In the genomic region with DNA sequence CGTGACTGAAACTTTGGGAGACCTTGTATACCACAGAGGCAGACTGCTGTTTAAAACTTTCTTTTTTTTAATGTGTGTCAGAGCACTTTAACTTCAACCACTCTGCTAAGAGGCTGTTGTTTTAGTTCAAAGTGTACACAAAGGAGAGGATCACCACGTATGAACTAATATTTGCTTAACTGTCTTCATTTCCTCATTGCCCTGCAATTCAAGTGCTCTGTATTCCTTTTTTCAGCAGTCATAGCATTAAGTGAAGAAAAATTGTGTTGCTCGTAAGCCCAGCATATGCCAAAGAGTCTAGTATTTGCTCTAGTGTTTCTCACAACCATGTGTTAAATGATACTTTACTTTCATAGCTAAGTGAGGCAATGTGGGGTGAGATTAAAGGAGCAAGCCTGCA, we compare ENCODE assay signal across 1 cellular context.
TF ChIP-seq lines count a peak whose summit lies in the region.

No MANE protein-coding gene starts in this region.

TF ChIP-seq in HepG2, 621 proteins besides CTCF, POLR2A, EP300 and RAD21 (continued from another document and continues in another):
- TF ChIP-seq, protein P1, sequence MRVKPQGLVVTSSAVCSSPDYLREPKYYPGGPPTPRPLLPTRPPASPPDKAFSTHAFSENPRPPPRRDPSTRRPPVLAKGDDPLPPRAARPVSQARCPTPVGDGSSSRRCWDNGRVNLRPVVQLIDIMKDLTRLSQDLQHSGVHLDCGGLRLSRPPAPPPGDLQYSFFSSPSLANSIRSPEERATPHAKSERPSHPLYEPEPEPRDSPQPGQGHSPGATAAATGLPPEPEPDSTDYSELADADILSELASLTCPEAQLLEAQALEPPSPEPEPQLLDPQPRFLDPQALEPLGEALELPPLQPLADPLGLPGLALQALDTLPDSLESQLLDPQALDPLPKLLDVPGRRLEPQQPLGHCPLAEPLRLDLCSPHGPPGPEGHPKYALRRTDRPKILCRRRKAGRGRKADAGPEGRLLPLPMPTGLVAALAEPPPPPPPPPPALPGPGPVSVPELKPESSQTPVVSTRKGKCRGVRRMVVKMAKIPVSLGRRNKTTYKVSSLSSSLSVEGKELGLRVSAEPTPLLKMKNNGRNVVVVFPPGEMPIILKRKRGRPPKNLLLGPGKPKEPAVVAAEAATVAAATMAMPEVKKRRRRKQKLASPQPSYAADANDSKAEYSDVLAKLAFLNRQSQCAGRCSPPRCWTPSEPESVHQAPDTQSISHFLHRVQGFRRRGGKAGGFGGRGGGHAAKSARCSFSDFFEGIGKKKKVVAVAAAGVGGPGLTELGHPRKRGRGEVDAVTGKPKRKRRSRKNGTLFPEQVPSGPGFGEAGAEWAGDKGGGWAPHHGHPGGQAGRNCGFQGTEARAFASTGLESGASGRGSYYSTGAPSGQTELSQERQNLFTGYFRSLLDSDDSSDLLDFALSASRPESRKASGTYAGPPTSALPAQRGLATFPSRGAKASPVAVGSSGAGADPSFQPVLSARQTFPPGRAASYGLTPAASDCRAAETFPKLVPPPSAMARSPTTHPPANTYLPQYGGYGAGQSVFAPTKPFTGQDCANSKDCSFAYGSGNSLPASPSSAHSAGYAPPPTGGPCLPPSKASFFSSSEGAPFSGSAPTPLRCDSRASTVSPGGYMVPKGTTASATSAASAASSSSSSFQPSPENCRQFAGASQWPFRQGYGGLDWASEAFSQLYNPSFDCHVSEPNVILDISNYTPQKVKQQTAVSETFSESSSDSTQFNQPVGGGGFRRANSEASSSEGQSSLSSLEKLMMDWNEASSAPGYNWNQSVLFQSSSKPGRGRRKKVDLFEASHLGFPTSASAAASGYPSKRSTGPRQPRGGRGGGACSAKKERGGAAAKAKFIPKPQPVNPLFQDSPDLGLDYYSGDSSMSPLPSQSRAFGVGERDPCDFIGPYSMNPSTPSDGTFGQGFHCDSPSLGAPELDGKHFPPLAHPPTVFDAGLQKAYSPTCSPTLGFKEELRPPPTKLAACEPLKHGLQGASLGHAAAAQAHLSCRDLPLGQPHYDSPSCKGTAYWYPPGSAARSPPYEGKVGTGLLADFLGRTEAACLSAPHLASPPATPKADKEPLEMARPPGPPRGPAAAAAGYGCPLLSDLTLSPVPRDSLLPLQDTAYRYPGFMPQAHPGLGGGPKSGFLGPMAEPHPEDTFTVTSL (CRISPR knock-in tag; IDR thresholded peaks at IDR 0.05; ENCODE audit: borderline replicate concordance): peak; percentile 69; the same call in 1 of the 2 replicates
- TF ChIP-seq, protein P2, sequence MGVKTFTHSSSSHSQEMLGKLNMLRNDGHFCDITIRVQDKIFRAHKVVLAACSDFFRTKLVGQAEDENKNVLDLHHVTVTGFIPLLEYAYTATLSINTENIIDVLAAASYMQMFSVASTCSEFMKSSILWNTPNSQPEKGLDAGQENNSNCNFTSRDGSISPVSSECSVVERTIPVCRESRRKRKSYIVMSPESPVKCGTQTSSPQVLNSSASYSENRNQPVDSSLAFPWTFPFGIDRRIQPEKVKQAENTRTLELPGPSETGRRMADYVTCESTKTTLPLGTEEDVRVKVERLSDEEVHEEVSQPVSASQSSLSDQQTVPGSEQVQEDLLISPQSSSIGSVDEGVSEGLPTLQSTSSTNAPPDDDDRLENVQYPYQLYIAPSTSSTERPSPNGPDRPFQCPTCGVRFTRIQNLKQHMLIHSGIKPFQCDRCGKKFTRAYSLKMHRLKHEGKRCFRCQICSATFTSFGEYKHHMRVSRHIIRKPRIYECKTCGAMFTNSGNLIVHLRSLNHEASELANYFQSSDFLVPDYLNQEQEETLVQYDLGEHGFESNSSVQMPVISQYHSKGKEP (CRISPR knock-in tag; IDR thresholded peaks at IDR 0.05): no peak
- TF ChIP-seq SAP130 (CRISPR knock-in tag; IDR thresholded peaks at IDR 0.05; ENCODE audit: low read depth): 0 out of 2 replicates have a peak, but pooled peaks have one; percentile 19
- TF ChIP-seq, protein P3, sequence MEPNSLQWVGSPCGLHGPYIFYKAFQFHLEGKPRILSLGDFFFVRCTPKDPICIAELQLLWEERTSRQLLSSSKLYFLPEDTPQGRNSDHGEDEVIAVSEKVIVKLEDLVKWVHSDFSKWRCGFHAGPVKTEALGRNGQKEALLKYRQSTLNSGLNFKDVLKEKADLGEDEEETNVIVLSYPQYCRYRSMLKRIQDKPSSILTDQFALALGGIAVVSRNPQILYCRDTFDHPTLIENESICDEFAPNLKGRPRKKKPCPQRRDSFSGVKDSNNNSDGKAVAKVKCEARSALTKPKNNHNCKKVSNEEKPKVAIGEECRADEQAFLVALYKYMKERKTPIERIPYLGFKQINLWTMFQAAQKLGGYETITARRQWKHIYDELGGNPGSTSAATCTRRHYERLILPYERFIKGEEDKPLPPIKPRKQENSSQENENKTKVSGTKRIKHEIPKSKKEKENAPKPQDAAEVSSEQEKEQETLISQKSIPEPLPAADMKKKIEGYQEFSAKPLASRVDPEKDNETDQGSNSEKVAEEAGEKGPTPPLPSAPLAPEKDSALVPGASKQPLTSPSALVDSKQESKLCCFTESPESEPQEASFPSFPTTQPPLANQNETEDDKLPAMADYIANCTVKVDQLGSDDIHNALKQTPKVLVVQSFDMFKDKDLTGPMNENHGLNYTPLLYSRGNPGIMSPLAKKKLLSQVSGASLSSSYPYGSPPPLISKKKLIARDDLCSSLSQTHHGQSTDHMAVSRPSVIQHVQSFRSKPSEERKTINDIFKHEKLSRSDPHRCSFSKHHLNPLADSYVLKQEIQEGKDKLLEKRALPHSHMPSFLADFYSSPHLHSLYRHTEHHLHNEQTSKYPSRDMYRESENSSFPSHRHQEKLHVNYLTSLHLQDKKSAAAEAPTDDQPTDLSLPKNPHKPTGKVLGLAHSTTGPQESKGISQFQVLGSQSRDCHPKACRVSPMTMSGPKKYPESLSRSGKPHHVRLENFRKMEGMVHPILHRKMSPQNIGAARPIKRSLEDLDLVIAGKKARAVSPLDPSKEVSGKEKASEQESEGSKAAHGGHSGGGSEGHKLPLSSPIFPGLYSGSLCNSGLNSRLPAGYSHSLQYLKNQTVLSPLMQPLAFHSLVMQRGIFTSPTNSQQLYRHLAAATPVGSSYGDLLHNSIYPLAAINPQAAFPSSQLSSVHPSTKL (CRISPR knock-in tag; IDR thresholded peaks at IDR 0.05): peak; percentile 66
- TF ChIP-seq TCF7 (IDR thresholded peaks at IDR 0.05; ENCODE audit: low read depth): 0 out of 2 replicates have a peak, but pooled peaks have one; percentile 5
- no peak for TF ChIP-seq FOXP1 (IDR thresholded peaks at IDR 0.05)
- peak; percentile 41; the same call in 1 of the 2 replicates for TF ChIP-seq FOXP1 (CRISPR knock-in tag; IDR thresholded peaks at IDR 0.05)
- 0 out of 2 replicates have a peak, but pooled peaks have one; percentile 24 for TF ChIP-seq CREM (IDR thresholded peaks at IDR 0.05)
- no peak for TF ChIP-seq CREM (CRISPR knock-in tag; IDR thresholded peaks at IDR 0.05)
- TF ChIP-seq, protein P4, sequence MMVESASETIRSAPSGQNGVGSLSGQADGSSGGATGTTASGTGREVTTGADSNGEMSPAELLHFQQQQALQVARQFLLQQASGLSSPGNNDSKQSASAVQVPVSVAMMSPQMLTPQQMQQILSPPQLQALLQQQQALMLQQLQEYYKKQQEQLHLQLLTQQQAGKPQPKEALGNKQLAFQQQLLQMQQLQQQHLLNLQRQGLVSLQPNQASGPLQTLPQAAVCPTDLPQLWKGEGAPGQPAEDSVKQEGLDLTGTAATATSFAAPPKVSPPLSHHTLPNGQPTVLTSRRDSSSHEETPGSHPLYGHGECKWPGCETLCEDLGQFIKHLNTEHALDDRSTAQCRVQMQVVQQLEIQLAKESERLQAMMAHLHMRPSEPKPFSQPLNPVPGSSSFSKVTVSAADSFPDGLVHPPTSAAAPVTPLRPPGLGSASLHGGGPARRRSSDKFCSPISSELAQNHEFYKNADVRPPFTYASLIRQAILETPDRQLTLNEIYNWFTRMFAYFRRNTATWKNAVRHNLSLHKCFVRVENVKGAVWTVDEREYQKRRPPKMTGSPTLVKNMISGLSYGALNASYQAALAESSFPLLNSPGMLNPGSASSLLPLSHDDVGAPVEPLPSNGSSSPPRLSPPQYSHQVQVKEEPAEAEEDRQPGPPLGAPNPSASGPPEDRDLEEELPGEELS (CRISPR knock-in tag; IDR thresholded peaks at IDR 0.05): no peak
- TF ChIP-seq CCDC6 (CRISPR knock-in tag; IDR thresholded peaks at IDR 0.05): no peak
- no peak for TF ChIP-seq ZNF850 (CRISPR knock-in tag; conservative IDR thresholded peaks at IDR 0.05)
- TF ChIP-seq, protein P5, sequence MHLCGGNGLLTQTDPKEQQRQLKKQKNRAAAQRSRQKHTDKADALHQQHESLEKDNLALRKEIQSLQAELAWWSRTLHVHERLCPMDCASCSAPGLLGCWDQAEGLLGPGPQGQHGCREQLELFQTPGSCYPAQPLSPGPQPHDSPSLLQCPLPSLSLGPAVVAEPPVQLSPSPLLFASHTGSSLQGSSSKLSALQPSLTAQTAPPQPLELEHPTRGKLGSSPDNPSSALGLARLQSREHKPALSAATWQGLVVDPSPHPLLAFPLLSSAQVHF (CRISPR knock-in tag; IDR thresholded peaks at IDR 0.05): no peak
- TF ChIP-seq ZNF562 (CRISPR knock-in tag; IDR thresholded peaks at IDR 0.05; ENCODE audit: borderline replicate concordance): no peak
- TF ChIP-seq, protein P6, sequence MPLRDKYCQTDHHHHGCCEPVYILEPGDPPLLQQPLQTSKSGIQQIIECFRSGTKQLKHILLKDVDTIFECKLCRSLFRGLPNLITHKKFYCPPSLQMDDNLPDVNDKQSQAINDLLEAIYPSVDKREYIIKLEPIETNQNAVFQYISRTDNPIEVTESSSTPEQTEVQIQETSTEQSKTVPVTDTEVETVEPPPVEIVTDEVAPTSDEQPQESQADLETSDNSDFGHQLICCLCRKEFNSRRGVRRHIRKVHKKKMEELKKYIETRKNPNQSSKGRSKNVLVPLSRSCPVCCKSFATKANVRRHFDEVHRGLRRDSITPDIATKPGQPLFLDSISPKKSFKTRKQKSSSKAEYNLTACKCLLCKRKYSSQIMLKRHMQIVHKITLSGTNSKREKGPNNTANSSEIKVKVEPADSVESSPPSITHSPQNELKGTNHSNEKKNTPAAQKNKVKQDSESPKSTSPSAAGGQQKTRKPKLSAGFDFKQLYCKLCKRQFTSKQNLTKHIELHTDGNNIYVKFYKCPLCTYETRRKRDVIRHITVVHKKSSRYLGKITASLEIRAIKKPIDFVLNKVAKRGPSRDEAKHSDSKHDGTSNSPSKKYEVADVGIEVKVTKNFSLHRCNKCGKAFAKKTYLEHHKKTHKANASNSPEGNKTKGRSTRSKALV (CRISPR knock-in tag; IDR thresholded peaks at IDR 0.05): no peak
- TF ChIP-seq, protein P7, sequence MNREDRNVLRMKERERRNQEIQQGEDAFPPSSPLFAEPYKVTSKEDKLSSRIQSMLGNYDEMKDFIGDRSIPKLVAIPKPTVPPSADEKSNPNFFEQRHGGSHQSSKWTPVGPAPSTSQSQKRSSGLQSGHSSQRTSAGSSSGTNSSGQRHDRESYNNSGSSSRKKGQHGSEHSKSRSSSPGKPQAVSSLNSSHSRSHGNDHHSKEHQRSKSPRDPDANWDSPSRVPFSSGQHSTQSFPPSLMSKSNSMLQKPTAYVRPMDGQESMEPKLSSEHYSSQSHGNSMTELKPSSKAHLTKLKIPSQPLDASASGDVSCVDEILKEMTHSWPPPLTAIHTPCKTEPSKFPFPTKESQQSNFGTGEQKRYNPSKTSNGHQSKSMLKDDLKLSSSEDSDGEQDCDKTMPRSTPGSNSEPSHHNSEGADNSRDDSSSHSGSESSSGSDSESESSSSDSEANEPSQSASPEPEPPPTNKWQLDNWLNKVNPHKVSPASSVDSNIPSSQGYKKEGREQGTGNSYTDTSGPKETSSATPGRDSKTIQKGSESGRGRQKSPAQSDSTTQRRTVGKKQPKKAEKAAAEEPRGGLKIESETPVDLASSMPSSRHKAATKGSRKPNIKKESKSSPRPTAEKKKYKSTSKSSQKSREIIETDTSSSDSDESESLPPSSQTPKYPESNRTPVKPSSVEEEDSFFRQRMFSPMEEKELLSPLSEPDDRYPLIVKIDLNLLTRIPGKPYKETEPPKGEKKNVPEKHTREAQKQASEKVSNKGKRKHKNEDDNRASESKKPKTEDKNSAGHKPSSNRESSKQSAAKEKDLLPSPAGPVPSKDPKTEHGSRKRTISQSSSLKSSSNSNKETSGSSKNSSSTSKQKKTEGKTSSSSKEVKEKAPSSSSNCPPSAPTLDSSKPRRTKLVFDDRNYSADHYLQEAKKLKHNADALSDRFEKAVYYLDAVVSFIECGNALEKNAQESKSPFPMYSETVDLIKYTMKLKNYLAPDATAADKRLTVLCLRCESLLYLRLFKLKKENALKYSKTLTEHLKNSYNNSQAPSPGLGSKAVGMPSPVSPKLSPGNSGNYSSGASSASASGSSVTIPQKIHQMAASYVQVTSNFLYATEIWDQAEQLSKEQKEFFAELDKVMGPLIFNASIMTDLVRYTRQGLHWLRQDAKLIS (CRISPR knock-in tag; IDR thresholded peaks at IDR 0.05): no peak
- no peak for TF ChIP-seq NR2F1 (CRISPR knock-in tag; IDR thresholded peaks at IDR 0.05)
- no peak for TF ChIP-seq ZNF264 (CRISPR knock-in tag; IDR thresholded peaks at IDR 0.05)
- TF ChIP-seq, protein P8, sequence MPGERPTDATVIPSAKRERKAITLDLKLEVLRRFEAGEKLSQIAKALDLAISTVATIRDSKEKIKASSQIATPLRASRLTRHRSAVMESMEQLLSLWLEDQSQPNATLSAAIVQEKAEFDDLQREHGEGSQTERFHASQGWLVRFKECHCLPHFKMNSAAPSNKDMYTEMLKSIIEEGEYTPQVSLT (CRISPR knock-in tag; IDR thresholded peaks at IDR 0.05; ENCODE audit: borderline replicate concordance, low read depth): no peak
- TF ChIP-seq, protein P9, sequence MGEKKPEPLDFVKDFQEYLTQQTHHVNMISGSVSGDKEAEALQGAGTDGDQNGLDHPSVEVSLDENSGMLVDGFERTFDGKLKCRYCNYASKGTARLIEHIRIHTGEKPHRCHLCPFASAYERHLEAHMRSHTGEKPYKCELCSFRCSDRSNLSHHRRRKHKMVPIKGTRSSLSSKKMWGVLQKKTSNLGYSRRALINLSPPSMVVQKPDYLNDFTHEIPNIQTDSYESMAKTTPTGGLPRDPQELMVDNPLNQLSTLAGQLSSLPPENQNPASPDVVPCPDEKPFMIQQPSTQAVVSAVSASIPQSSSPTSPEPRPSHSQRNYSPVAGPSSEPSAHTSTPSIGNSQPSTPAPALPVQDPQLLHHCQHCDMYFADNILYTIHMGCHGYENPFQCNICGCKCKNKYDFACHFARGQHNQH (CRISPR knock-in tag; IDR thresholded peaks at IDR 0.05): no peak
- peak; percentile 61; the same call in 1 of the 2 replicates for TF ChIP-seq HMG20A (CRISPR knock-in tag; IDR thresholded peaks at IDR 0.05; ENCODE audit: borderline replicate concordance)
- TF ChIP-seq ZNF7 (CRISPR knock-in tag; IDR thresholded peaks at IDR 0.05): no peak
- TF ChIP-seq REL (CRISPR knock-in tag; conservative IDR thresholded peaks at IDR 0.05): no peak
- no peak for TF ChIP-seq RBM22 (optimal IDR thresholded peaks at IDR 0.05; ENCODE audit: low read length)
- no peak for TF ChIP-seq ZNF781 (CRISPR knock-in tag; IDR thresholded peaks at IDR 0.05; ENCODE audit: borderline replicate concordance, not compliant biosample characterization)
- no peak for TF ChIP-seq GABPA (IDR thresholded peaks at IDR 0.05; ENCODE audit: low read depth, low read length)
- TF ChIP-seq GABPA (CRISPR knock-in tag; IDR thresholded peaks at IDR 0.05; ENCODE audit: low read depth): 0 out of 2 replicates have a peak, but pooled peaks have one; percentile 30
- peak; percentile 31; the same call in 1 of the 2 replicates for TF ChIP-seq GATAD2A (CRISPR knock-in tag; IDR thresholded peaks at IDR 0.05)
- TF ChIP-seq ZNF33A (CRISPR knock-in tag; IDR thresholded peaks at IDR 0.05; ENCODE audit: borderline replicate concordance): no peak
- peak; percentile 39; the same call in 1 of the 2 replicates for TF ChIP-seq CEBPB (IDR thresholded peaks at IDR 0.05; ENCODE audit: borderline replicate concordance, low read depth, low read length)
- peak; percentile 72 for TF ChIP-seq HHEX (CRISPR knock-in tag; IDR thresholded peaks at IDR 0.05)
